ENCODE assay signal across 8 cellular contexts in the genomic region with DNA sequence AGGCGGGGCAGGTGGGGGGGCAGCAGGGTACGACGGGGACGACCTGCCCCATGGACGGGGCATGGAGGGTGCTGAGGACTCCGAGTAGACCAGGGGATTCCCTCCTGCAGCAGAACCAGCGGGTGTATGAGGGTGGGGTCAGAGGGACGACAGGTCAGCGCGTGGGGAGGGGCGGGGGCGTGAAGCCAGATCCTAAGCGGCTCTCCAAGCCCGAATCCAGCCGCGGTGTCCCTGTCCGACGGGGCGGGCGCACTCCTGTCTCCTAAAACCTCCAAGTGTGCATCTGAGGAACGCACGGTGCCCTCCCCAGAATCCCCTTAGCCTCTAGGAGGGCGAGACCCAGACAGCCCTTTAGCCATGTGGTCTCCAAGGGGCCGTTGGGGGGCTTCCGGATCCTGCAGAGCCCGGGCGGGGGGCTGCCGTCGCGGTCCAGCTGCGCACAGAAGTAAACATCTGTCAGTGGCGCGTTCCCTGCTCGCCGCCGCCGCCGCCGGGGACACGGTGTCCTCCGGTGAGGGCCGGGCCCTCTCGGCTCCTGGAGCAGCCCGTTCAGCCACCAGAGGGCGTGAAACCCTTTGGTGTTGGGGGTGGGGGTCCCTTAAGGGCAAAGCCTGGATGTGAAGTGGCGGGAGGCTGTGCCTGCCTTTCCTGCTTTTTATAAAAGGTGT. TPM values are rescaled to one million over a fixed set of nuclear protein-coding genes. Genes with fewer than 3 reads are reported as not detected.
DNase-seq lines count a peak whose midpoint lies in the region; ATAC-seq and TF ChIP-seq lines count a peak whose summit lies in the region.

No MANE protein-coding gene starts in this region.

- peak overlapping the region; percentile 71 for H3K4me3 Mint-ChIP-seq in T-helper 17 cell
- H3K4me3 Mint-ChIP-seq in MCF 10A (ENCODE audit: unreplicated experiment), result peak overlapping the region; percentile 29

- peaks cover 33% of the 10 kb centered on the region for H3K27me3 ChIP-seq in kidney epithelial cell (ENCODE audit: control insufficient read depth, insufficient read depth, low read length)

- intact Hi-C loops in MCF 10A (cut with micrococcal nuclease), result loop anchor here (2.0 to 10.0 kb wide), 2 partner anchors 87 to 179 kb away; no protein-coding TSS in a partner anchor

- H3K27ac Mint-ChIP-seq in T-helper 17 cell (no peak overlapping the region), MCF 10A (ENCODE audit: low read depth, unreplicated experiment) (no peak overlapping the region)

- DNase-seq in GDM1 (lab: John Stamatoyannopoulos, UW) (peak; percentile 41), NCI-H1105 treated with DMSO at 0.1 percent for 48 hours (lab: John Stamatoyannopoulos, UW) (peak; percentile 62), T-helper 17 cell (peak; percentile 36 to 54 (median 42)), MCF 10A (ENCODE audit: unreplicated experiment) (peak; percentile 72), kidney epithelial cell (ENCODE audit: low read depth) (no peak)
- peak; percentile 79 for DNase-seq in stimulated activated CD8-positive, alpha-beta memory T cell treated with anti-CD3 and anti-CD28 coated beads, Interleukin-4, amount 100 ng/mL, for 48 hours

- no peak for ATAC-seq in T-helper 17 cell
- ATAC-seq in GM18907 (IDR thresholded peaks at IDR 0.05; ENCODE audit: unreplicated experiment), result no peak
- no peak for ATAC-seq in GM18517 (IDR thresholded peaks at IDR 0.05; ENCODE audit: unreplicated experiment)

- H3K36me3 Mint-ChIP-seq in T-helper 17 cell (ENCODE audit: low read depth) (no peaks in the 10 kb centered on the region), MCF 10A (ENCODE audit: insufficient read depth, unreplicated experiment) (peaks cover 9% of the 10 kb centered on the region)

- H3K36me3 ChIP-seq in kidney epithelial cell (ENCODE audit: control insufficient read depth, insufficient read depth, low read length), result no peaks in the 10 kb centered on the region

- no TSS peak for BruUV-seq in MCF 10A (replicated peaks; lab: Mats Ljungman, UMichigan)

- CTCF ChIA-PET in MCF 10A (lab: Yijun Ruan, JAX), result interaction anchor here (0.6 to 0.7 kb wide), 4 partner anchors 11 to 625 kb away, joined by 3 to 4 read pairs (median 3); no protein-coding TSS in a partner anchor

- TF ChIP-seq CTCF in MCF 10A (IDR thresholded peaks at IDR 0.05; ENCODE audit: unreplicated experiment) (peak; percentile 77), kidney epithelial cell (IDR thresholded peaks at IDR 0.05; ENCODE audit: insufficient read depth, low read length, poor library complexity, severe bottlenecking) (peak; percentile 77)

- POLR2A ChIA-PET in MCF 10A (lab: Yijun Ruan, JAX), result no interaction called here

- H3K27me3 Mint-ChIP-seq in T-helper 17 cell, result peaks cover 11% of the 10 kb centered on the region
- H3K27me3 Mint-ChIP-seq in MCF 10A (ENCODE audit: insufficient read depth, unreplicated experiment), result no peaks in the 10 kb centered on the region

- H3K4me3 ChIP-seq in kidney epithelial cell (ENCODE audit: low read depth, low read length), result peak overlapping the region; percentile 10

- H3K9me3 Mint-ChIP-seq in MCF 10A (ENCODE audit: unreplicated experiment), result no peaks in the 10 kb centered on the region

- H3K9me3 ChIP-seq in T-helper 17 cell (ENCODE audit: control insufficient read depth, low read length, poor library complexity, severe bottlenecking), result no peaks in the 10 kb centered on the region

- H3K4me1 Mint-ChIP-seq in T-helper 17 cell (peaks cover 10% of the 10 kb centered on the region), MCF 10A (ENCODE audit: insufficient read depth, unreplicated experiment) (no peaks in the 10 kb centered on the region)

RNA-seq across cellular contexts. Expression of a gene that starts 0.7 kb away (rescaled TPM):
- under 1 TPM; 0.35 to 0.39 TPM for total RNA-seq in T-helper 17 cell
- 0.56 and 0.75 TPM in 2 replicates for total RNA-seq in MCF 10A (2022)
- 0.14 and 1.0 TPM in 2 replicates for total RNA-seq in kidney epithelial cell

RNA-seq across cellular contexts. Expression of a gene that starts 14.6 kb away (rescaled TPM):
- total RNA-seq in T-helper 17 cell, result 100 to 1,000 TPM; 128 to 131 TPM
- total RNA-seq in MCF 10A (2022), result 53.5 and 77.6 TPM in 2 replicates
- total RNA-seq in kidney epithelial cell, result 43.4 and 53.0 TPM in 2 replicates

RNA-seq across cellular contexts. Expression of a gene that starts 21.1 kb away (rescaled TPM):
- total RNA-seq in T-helper 17 cell (1 to 10 TPM; 3.8 to 3.9 TPM), MCF 10A (2022) (6.4 and 9.4 TPM in 2 replicates), kidney epithelial cell (1.4 and 2.2 TPM in 2 replicates)

RNA-seq across cellular contexts. Expression of a gene that starts 33.9 kb away (rescaled TPM):
- total RNA-seq in T-helper 17 cell (not detected), MCF 10A (2022) (not detected in 2 replicates), kidney epithelial cell (0.82 and 0.84 TPM in 2 replicates)

RNA-seq across cellular contexts. Expression of a gene that starts 45.6 kb away (rescaled TPM):
- total RNA-seq in T-helper 17 cell (under 1 TPM in 1 of 2 donors, not detected in 1; 0.50 TPM), MCF 10A (2022) (0.22 and 0.51 TPM in 2 replicates), kidney epithelial cell (8.8 and 9.1 TPM in 2 replicates)
